In genomic region chr14:102066041-102066451, GRCh38 we compare ENCODE assay signal across 18 cellular contexts. TPM values are rescaled to one million over a fixed set of nuclear protein-coding genes. Genes with fewer than 3 reads are reported as not detected.
A peak's percentile ranks its signal among the peaks of the same experiment; 100 is the strongest.
DNase-seq lines count a peak whose midpoint lies in the region; ATAC-seq, FAIRE-seq and TF ChIP-seq lines count a peak whose summit lies in the region.
"Had no signal": no experiment of that assay in that cellular context is flagged by ENCODE, and none has a peak within 500 bp of the region (broad histone marks: within the 10 kb centered on the region; RNA-seq: fewer than 3 reads in every experiment).

No MANE protein-coding gene starts in this region.

- peaks cover 5% of the 10 kb centered on the region in 2 experiments; a peak in 3 of 4 replicates for H3K4me1 Mint-ChIP-seq in H9
- H3K4me1 Mint-ChIP-seq: CD14-positive monocyte had no signal

- no peaks in the 10 kb centered on the region for H3K79me1 ChIP-seq in H9 (ENCODE audit: insufficient read depth, low read depth, low read length, poor library complexity, severe bottlenecking)
- no peaks in the 10 kb centered on the region for H3K79me1 ChIP-seq in trophoblast cell (ENCODE audit: low read length)

- no peak overlapping the region; a peak in 1 of 7 replicates for H3K27ac Mint-ChIP-seq in H9

- no peaks in the 10 kb centered on the region for H3K36me3 ChIP-seq in trophoblast cell (ENCODE audit: control insufficient read depth in 1 of 2, insufficient read depth in 2 of 2, low read length in 2 of 2)
- H3K36me3 ChIP-seq: HAP-1, SJSA1 had no signal

- H4K8ac ChIP-seq in H9 (replicated peaks; ENCODE audit: insufficient read length, low read depth, low read length) = no peak overlapping the region
- H4K8ac ChIP-seq in trophoblast cell (ENCODE audit: low read depth, low read length) = no peak overlapping the region

- no peaks in the 10 kb centered on the region; a peak in 1 of 5 replicates for H3K9me3 Mint-ChIP-seq in H9
- H3K9me3 Mint-ChIP-seq: CD14-positive monocyte had no signal

- H3K18ac ChIP-seq in H9 (ENCODE audit: insufficient read length, low read depth, low read length) (no peak overlapping the region), trophoblast cell (ENCODE audit: low read length) (no peak overlapping the region)

- no peaks in the 10 kb centered on the region for H3K23me2 ChIP-seq in H9 (ENCODE audit: insufficient read length, low read depth, low read length, poor library complexity, severe bottlenecking)

- no peak overlapping the region for H2BK15ac ChIP-seq in H9 (ENCODE audit: low read depth, low read length)

- H3K27me3 Mint-ChIP-seq in H9 (ENCODE audit: low read depth) = no peaks in the 10 kb centered on the region; the same call in 1 of the 2 replicates

- H3K14ac ChIP-seq in H9 (ENCODE audit: insufficient read depth, low read length) (no peak overlapping the region), trophoblast cell (ENCODE audit: low read length) (no peak overlapping the region)

- H2BK5ac ChIP-seq in H9 (ENCODE audit: insufficient read length, low read length) (no peak overlapping the region), trophoblast cell (ENCODE audit: low read depth, low read length, poor library complexity) (no peak overlapping the region)

- TF ChIP-seq EP300 in A549 (IDR thresholded peaks at IDR 0.05) = no peak

- no peak overlapping the region for H4K12ac ChIP-seq in trophoblast cell (ENCODE audit: low read depth, low read length)

- H4K20me1 ChIP-seq in H9 (ENCODE audit: control insufficient read depth, insufficient read depth, insufficient read length) = no peaks in the 10 kb centered on the region

- H3K9me3 ChIP-seq in A549 (0 out of 3 replicates have a peak, but pooled peaks cover 2% of the 10 kb centered on the region), H9 (ENCODE audit: control insufficient read depth, low read depth, low read length) (no peaks in the 10 kb centered on the region), trophoblast cell (ENCODE audit: insufficient read depth, low read depth, low read length) (no peaks in the 10 kb centered on the region)
- H3K9me3 ChIP-seq: SJSA1 had no signal

- H2AFZ ChIP-seq in H9 (ENCODE audit: low read length) (no peak overlapping the region), trophoblast cell (ENCODE audit: insufficient read depth, low read length, poor library complexity) (no peak overlapping the region)

- H2AK5ac ChIP-seq in H9 (ENCODE audit: insufficient read length, low read length) (no peak overlapping the region), trophoblast cell (ENCODE audit: low read length) (no peak overlapping the region)

- CTCF ChIA-PET in A549 (lab: Yijun Ruan, JAX) (interaction anchor here (0.6 to 4.0 kb wide), 5 partner anchors 30 to 291 kb away, joined by 3 to 29 read pairs (median 3); no protein-coding TSS in a partner anchor), GM10248 (lab: Yijun Ruan, JAX) (no interaction called here)

- H3K27me3 ChIP-seq in H9 (ENCODE audit: insufficient read depth, low read length) = no peaks in the 10 kb centered on the region
- no peaks in the 10 kb centered on the region for H3K27me3 ChIP-seq in foreskin keratinocyte
- no peaks in the 10 kb centered on the region for H3K27me3 ChIP-seq in trophoblast cell (ENCODE audit: insufficient read depth, low read length)
- H3K27me3 ChIP-seq: SJSA1 had no signal

- no peak overlapping the region for H2BK20ac ChIP-seq in H9 (ENCODE audit: low read depth, low read length, poor library complexity, severe bottlenecking)

- H3K27ac ChIP-seq in A549 (no peak overlapping the region), H9 (ENCODE audit: insufficient read length, low read depth, low read length) (no peak overlapping the region), foreskin keratinocyte (no peak overlapping the region), trophoblast cell (ENCODE audit: low read depth, low read length) (no peak overlapping the region)
- H3K27ac ChIP-seq: SJSA1 had no signal

- DNase-seq in A549 (ENCODE audit: low read depth in 1 of 2, low spot score in 1 of 2) = no peak
- peak; percentile 20 for DNase-seq in H9
- no peak for DNase-seq in foreskin keratinocyte
- DNase-seq in trophoblast cell = no peak
- no peak for DNase-seq in GM10248 (ENCODE audit: extremely low spot score)
- DNase-seq in superior temporal gyrus (ENCODE audit: extremely low spot score) = no peak
- DNase-seq: ACHN, AML-193, COR-L47, NCI-H1105 treated with DMSO at 0.1 percent for 48 hours, NCI-H187, NCI-H446 treated with DMSO at 0.1 percent for 48 hours, NCI-H748 treated with DMSO at 0.1 percent for 48 hours had no signal

- H3K4me1 ChIP-seq in A549 (no peaks in the 10 kb centered on the region), H9 (ENCODE audit: insufficient read depth, low read length) (no peaks in the 10 kb centered on the region), foreskin keratinocyte (peaks cover 11% of the 10 kb centered on the region), trophoblast cell (ENCODE audit: control insufficient read depth in 1 of 2, insufficient read depth in 2 of 2, low read length in 2 of 2) (peaks cover 3 to 8% of the 10 kb centered on the region in 2 experiments)
- H3K4me1 ChIP-seq: HAP-1 had no signal

- no peak overlapping the region for H4K91ac ChIP-seq in H9 (ENCODE audit: insufficient read length, low read depth, low read length)
- H4K91ac ChIP-seq in trophoblast cell (ENCODE audit: low read depth, low read length) = no peak overlapping the region

- H3K4me2 ChIP-seq in A549 (no peak overlapping the region), H9 (ENCODE audit: insufficient read depth, insufficient read length, low read length) (no peak overlapping the region), trophoblast cell (ENCODE audit: low read length) (no peak overlapping the region)

- no peak overlapping the region for H3T11ph ChIP-seq in H9 (ENCODE audit: low read length)

- H3K4me3 ChIP-seq in A549 = no peak overlapping the region
- H3K4me3 ChIP-seq in trophoblast cell (ENCODE audit: low read depth, low read length) = no peak overlapping the region
- H3K4me3 ChIP-seq: HAP-1, SJSA1 had no signal

- H3K23ac ChIP-seq in H9 (ENCODE audit: insufficient read length, low read depth, low read length) (no peak overlapping the region), trophoblast cell (ENCODE audit: low read length) (no peak overlapping the region)

- no peaks in the 10 kb centered on the region for H3K36me3 Mint-ChIP-seq in H9 (ENCODE audit: insufficient read depth in 1 of 3, low read depth in 3 of 3)
- H3K36me3 Mint-ChIP-seq: CD14-positive monocyte had no signal

- no peak overlapping the region for H3K56ac ChIP-seq in H9 (ENCODE audit: insufficient read length, low read depth, low read length)

- FAIRE-seq in A549 (lab: Jason Lieb, UNC) = no peak

- no peak overlapping the region for H3K9ac ChIP-seq in H9 (ENCODE audit: extremely low read depth, insufficient read length, low read length)
- H3K9ac ChIP-seq in trophoblast cell (ENCODE audit: low read length) = no peak overlapping the region

- H3K79me2 ChIP-seq in H9 (ENCODE audit: insufficient read depth, low read length) (no peaks in the 10 kb centered on the region), trophoblast cell (ENCODE audit: control insufficient read depth, insufficient read depth, low read length, poor library complexity) (no peaks in the 10 kb centered on the region)

- WGBS in A549 (ENCODE audit: missing lambda C conversion rate) = 79% methylated on average over 9 of the region's 12 CpGs
- no CpG with 5 or more reads among the region's 12 CpGs for WGBS in H9 (ENCODE audit: extremely low coverage, insufficient read length, low lambda C conversion rate)
- no CpG with 5 or more reads among the region's 12 CpGs for WGBS in trophoblast cell (ENCODE audit: extremely low coverage, insufficient coverage, insufficient read length)

- no peak for TF ChIP-seq CTCF in A549 (IDR thresholded peaks at IDR 0.05)
- TF ChIP-seq CTCF in H9 (conservative IDR thresholded peaks at IDR 0.05) = no peak
- TF ChIP-seq CTCF in foreskin keratinocyte (conservative IDR thresholded peaks at IDR 0.05) = no peak
- TF ChIP-seq CTCF in GM10248 (IDR thresholded peaks at IDR 0.05; ENCODE audit: control extremely low read depth, extremely low read depth, low read depth, missing control alignments) = no peak

- no peak overlapping the region for H3K4ac ChIP-seq in H9 (ENCODE audit: low read depth, low read length)
- no peak overlapping the region for H3K4ac ChIP-seq in trophoblast cell (ENCODE audit: low read depth, low read length)

- no peak for TF ChIP-seq POLR2A in A549 (IDR thresholded peaks at IDR 0.05; ENCODE audit: low read length)

- no peak overlapping the region for H4K5ac ChIP-seq in H9 (ENCODE audit: insufficient read length, low read depth, low read length)

- POLR2A ChIA-PET in A549 (lab: Yijun Ruan, JAX) = interaction anchor here (0.9 kb wide), 1 partner anchor 31 kb away, joined by 3 read pairs; no protein-coding TSS in a partner anchor
- POLR2A ChIA-PET in GM10248 (lab: Yijun Ruan, JAX) = interaction anchor here (1.6 kb wide), 1 partner anchor 9 kb away, joined by 5 read pairs; no protein-coding TSS in a partner anchor

- no peak overlapping the region for H2BK12ac ChIP-seq in H9 (ENCODE audit: insufficient read length, low read depth, low read length)
- no peak overlapping the region for H2BK12ac ChIP-seq in trophoblast cell (ENCODE audit: low read length)

- no peak for TF ChIP-seq RAD21 in A549 (conservative IDR thresholded peaks at IDR 0.05 in 1 of 2, IDR thresholded peaks at IDR 0.05 in 1 of 2)

- ATAC-seq in A549 (peak; percentile 7 to 17; a peak in 1 of 6 replicates), foreskin keratinocyte (peak; percentile 8), HG03457 (IDR thresholded peaks at IDR 0.05; ENCODE audit: unreplicated experiment) (no peak), GM21447 (IDR thresholded peaks at IDR 0.05; ENCODE audit: unreplicated experiment) (no peak)

- H2BK120ac ChIP-seq in H9 (ENCODE audit: low read depth, low read length, poor library complexity, severe bottlenecking) = no peak overlapping the region
- H2BK120ac ChIP-seq in trophoblast cell (ENCODE audit: insufficient read depth, low read length, poor library complexity) = peak overlapping the region; percentile 35

- H3K4me3 Mint-ChIP-seq in H9 = no peak overlapping the region
- H3K4me3 Mint-ChIP-seq: CD14-positive monocyte had no signal

RNA-seq across cellular contexts. Expression of gene HSP90AA1, which starts 20.8 kb away (rescaled TPM):
- polyA plus RNA-seq in A549 (2011; rRNA removed) (944 and 1,087 TPM in 2 replicates), A549 (2017; fragmentation: RNase III; extraction: RNeasy Plus Mini Kit Qiagen cat#74134 plus additional on column Dnase treatment) (1,680 to 2,326 TPM (median 1,864 TPM) in 3 replicates), foreskin keratinocyte (477 and 673 TPM in 2 replicates)
- polyA plus RNA-seq in A549 (2012; cell fraction: cytosol; rRNA removed) = 384 and 510 TPM in 2 replicates
- 279 and 366 TPM in 2 replicates for polyA plus RNA-seq in A549 (2012; cell fraction: nucleus; rRNA removed)
- 429 and 465 TPM in 2 replicates for polyA minus RNA-seq in A549 (2011; rRNA and poly(A)+ RNA removed)
- total RNA-seq in H9 (2021) (953 and 955 TPM in 2 replicates), foreskin keratinocyte (675 and 933 TPM in 2 replicates)
- 699 and 726 TPM in 2 replicates for polyA plus RNA-seq in trophoblast cell (2013)

Comparison
In these comparisons a context has a peak if more than half of its experiments do, and no peak if none do; other contexts are left out.
1. ATAC-seq: peak in A549 (2 of 2) and foreskin keratinocyte (single experiment); none in HG03457 (single experiment) and GM21447 (single experiment).